ENCODE assay signal across 1 cellular context in the genomic region with DNA sequence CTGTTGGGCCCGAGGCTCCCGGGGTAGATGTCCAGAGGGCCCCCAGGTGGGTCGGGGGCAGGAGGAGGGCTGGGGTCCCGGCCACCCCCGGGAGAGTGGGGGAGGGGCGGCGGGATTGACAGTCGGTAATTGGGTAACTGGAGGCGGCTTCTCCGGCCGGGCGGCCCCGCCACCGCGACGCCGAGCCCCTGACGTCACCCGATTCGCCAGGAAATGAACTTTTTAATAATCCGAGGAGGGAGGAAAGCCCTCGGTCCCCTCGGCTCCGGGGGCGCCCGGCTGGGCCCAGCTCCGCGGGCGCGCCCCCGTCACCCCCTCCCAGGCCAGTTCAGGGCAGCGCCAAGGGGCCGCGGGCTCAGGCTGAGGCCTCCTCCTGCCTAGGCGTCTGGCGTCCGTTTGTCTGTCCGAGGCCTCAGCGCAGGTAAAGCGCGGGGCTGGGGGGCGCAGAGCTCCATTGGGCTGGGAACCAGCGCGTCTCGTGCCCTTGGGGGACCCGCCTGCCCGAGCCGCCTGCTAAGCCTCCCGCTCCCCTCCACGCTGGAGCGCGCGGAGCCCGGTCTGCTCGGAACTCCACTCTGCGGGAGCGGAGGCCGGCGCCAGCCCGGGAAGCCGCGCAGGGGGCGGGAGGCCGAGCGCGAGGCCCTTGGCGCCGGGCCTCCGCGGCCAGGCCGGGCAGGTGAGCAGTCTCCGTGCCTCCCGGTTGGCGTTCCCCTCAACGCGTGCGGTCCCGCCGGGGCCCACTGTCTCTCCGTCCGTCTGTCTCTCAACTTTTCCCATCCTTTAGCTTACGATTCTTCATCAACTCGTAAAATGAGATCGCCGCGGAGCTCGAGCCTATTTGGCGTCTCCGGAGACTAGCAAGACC.
A peak's percentile ranks its signal among the peaks of the same experiment; 100 is the strongest.
TF ChIP-seq lines count a peak whose summit lies in the region.

No MANE protein-coding gene starts in this region.

TF ChIP-seq in K562, 482 proteins besides CTCF, POLR2A, EP300 and RAD21 (continued from another document and continues in another):
- TF ChIP-seq, protein P1, sequence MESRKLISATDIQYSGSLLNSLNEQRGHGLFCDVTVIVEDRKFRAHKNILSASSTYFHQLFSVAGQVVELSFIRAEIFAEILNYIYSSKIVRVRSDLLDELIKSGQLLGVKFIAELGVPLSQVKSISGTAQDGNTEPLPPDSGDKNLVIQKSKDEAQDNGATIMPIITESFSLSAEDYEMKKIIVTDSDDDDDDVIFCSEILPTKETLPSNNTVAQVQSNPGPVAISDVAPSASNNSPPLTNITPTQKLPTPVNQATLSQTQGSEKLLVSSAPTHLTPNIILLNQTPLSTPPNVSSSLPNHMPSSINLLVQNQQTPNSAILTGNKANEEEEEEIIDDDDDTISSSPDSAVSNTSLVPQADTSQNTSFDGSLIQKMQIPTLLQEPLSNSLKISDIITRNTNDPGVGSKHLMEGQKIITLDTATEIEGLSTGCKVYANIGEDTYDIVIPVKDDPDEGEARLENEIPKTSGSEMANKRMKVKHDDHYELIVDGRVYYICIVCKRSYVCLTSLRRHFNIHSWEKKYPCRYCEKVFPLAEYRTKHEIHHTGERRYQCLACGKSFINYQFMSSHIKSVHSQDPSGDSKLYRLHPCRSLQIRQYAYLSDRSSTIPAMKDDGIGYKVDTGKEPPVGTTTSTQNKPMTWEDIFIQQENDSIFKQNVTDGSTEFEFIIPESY (CRISPR knock-in tag; IDR thresholded peaks at IDR 0.05), result no peak
- TF ChIP-seq RUNX1 (IDR thresholded peaks at IDR 0.05; ENCODE audit: low read depth) (no peak), RBBP5 (IDR thresholded peaks at IDR 0.05; ENCODE audit: borderline replicate concordance, insufficient read depth, low read length, poor library complexity, severe bottlenecking) (peak; percentile 52), DMBX1 (CRISPR knock-in tag; IDR thresholded peaks at IDR 0.05; ENCODE audit: borderline replicate concordance) (no peak), SIN3A (IDR thresholded peaks at IDR 0.05; ENCODE audit: borderline replicate concordance in 2 of 2, control insufficient read depth in 1 of 2, low read depth in 2 of 2, low read length in 2 of 2) (peak in 1 of 2 experiments; percentile 53; a peak in 1 of 4 replicates), FUS (optimal IDR thresholded peaks at IDR 0.05; ENCODE audit: low read depth, low read length) (no peak), PHB2 (IDR thresholded peaks at IDR 0.05; ENCODE audit: low read depth) (no peak), ATF1 (CRISPR knock-in tag; IDR thresholded peaks at IDR 0.05) (0 out of 2 replicates have a peak, but pooled peaks have one; percentile 8), ATF1 (tag; IDR thresholded peaks at IDR 0.05) (peak; percentile 81), HOMEZ (CRISPR knock-in tag; IDR thresholded peaks at IDR 0.05) (no peak), CREB1 (IDR thresholded peaks at IDR 0.05) (no peak), CREB1 (CRISPR knock-in tag; IDR thresholded peaks at IDR 0.05) (peak; percentile 64; the same call in 1 of the 2 replicates), ZBED1 (IDR thresholded peaks at IDR 0.05) (no peak), GATAD2A (IDR thresholded peaks at IDR 0.05) (no peak), MYC (IDR thresholded peaks at IDR 0.05; ENCODE audit: low read depth, low read length) (no peak), MYC (CRISPR knock-in tag; IDR thresholded peaks at IDR 0.05; ENCODE audit: borderline replicate concordance, low read depth) (no peak), ZBTB7A (IDR thresholded peaks at IDR 0.05; ENCODE audit: borderline replicate concordance, control insufficient read depth, low read depth, low read length) (peak; percentile 97; the same call in 1 of the 2 replicates), ZNF589 (CRISPR knock-in tag; IDR thresholded peaks at IDR 0.05; ENCODE audit: low read depth) (no peak), ZNF134 (CRISPR knock-in tag; conservative IDR thresholded peaks at IDR 0.05) (no peak), HMGN3 (IDR thresholded peaks at IDR 0.05; ENCODE audit: borderline replicate concordance, extremely low read depth, insufficient read length, low read depth, low read length) (peak; percentile 44), GABPB2 (CRISPR knock-in tag; conservative IDR thresholded peaks at IDR 0.05) (no peak), ZFX (CRISPR knock-in tag; IDR thresholded peaks at IDR 0.05) (peak; percentile 72), TAL1 (IDR thresholded peaks at IDR 0.05) (no peak), ZC3H11A (IDR thresholded peaks at IDR 0.05; ENCODE audit: low read depth, low read length) (no peak), ZNF79 (CRISPR knock-in tag; IDR thresholded peaks at IDR 0.05; ENCODE audit: low read depth) (no peak), ZFP91 (CRISPR knock-in tag; IDR thresholded peaks at IDR 0.05) (no peak), MAFK (IDR thresholded peaks at IDR 0.05; ENCODE audit: low read length) (no peak), ZNF318 (IDR thresholded peaks at IDR 0.05; ENCODE audit: borderline replicate concordance in 1 of 2, low read depth in 1 of 2) (no peak), HDAC2 (IDR thresholded peaks at IDR 0.05) (0 out of 2 replicates have a peak, but pooled peaks have one; percentile 8), RERE (CRISPR knock-in tag; IDR thresholded peaks at IDR 0.05; ENCODE audit: borderline replicate concordance) (no peak)
- TF ChIP-seq, protein P2, sequence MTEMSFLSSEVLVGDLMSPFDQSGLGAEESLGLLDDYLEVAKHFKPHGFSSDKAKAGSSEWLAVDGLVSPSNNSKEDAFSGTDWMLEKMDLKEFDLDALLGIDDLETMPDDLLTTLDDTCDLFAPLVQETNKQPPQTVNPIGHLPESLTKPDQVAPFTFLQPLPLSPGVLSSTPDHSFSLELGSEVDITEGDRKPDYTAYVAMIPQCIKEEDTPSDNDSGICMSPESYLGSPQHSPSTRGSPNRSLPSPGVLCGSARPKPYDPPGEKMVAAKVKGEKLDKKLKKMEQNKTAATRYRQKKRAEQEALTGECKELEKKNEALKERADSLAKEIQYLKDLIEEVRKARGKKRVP (CRISPR knock-in tag; IDR thresholded peaks at IDR 0.05), result no peak
- TF ChIP-seq, protein P3, sequence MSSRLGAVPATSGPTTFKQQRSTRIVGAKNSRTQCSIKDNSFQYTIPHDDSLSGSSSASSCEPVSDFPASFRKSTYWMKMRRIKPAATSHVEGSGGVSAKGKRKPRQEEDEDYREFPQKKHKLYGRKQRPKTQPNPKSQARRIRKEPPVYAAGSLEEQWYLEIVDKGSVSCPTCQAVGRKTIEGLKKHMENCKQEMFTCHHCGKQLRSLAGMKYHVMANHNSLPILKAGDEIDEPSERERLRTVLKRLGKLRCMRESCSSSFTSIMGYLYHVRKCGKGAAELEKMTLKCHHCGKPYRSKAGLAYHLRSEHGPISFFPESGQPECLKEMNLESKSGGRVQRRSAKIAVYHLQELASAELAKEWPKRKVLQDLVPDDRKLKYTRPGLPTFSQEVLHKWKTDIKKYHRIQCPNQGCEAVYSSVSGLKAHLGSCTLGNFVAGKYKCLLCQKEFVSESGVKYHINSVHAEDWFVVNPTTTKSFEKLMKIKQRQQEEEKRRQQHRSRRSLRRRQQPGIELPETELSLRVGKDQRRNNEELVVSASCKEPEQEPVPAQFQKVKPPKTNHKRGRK (tag; IDR thresholded peaks at IDR 0.05), result no peak
